ENCODE assay signal across 1 cellular context in the genomic region with DNA sequence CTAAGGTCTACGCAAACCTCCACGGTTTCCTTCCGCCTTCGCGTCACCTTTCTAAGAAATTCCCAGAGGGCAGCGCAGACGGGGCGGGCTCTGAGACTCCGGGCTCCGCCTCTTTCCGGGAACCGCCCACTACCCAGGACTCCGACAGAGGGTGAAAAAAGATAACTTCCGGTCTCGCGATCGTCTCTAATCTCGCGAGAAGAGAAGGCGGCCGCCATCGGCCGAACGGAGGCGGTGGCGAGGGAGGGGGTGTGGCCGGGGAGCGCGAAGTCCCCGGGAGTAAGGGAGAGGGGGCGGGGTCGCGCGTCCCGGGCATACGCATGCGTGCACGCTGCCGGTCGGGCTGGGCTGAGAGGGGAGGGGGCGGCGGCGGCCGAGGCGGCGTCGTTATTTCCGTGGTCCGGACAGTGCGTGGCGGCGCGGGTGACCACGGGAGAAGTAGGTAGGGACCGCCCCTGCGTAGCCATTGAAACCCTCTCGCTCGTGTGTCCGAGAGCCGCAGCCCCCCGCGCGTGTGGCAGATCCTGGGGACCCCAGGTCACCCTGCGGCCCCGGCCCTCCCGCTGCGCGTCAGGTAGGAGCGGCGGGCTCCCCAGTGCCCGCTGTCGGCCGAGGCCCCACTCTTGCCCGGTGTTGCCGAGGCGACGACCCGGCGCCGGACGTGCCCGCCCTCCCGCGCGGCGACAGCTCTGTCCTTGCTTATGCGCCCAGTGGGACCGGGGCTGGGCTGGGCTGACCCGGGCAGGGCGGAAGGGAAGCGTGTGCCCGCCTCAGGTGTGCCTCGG.
TF ChIP-seq lines count a peak whose summit lies in the region.

A gene (plus strand): TSS at position 315 of the 785 bp plus-strand sequence. CDS start 1,014 bp downstream, outside the sequence.

TF ChIP-seq in WTC11, 78 proteins besides CTCF, POLR2A, EP300 and RAD21 (continued from another document and continues in another):
- TF ChIP-seq, protein P1, sequence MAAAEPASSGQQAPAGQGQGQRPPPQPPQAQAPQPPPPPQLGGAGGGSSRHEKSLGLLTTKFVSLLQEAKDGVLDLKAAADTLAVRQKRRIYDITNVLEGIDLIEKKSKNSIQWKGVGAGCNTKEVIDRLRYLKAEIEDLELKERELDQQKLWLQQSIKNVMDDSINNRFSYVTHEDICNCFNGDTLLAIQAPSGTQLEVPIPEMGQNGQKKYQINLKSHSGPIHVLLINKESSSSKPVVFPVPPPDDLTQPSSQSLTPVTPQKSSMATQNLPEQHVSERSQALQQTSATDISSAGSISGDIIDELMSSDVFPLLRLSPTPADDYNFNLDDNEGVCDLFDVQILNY (CRISPR knock-in tag; IDR thresholded peaks at IDR 0.05), result no peak
- TF ChIP-seq, protein P2, sequence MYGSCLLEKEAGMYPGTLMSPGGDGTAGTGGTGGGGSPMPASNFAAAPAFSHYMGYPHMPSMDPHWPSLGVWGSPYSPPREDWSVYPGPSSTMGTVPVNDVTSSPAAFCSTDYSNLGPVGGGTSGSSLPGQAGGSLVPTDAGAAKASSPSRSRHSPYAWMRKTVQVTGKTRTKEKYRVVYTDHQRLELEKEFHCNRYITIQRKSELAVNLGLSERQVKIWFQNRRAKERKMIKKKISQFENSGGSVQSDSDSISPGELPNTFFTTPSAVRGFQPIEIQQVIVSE (CRISPR knock-in tag; IDR thresholded peaks at IDR 0.05; ENCODE audit: borderline replicate concordance), result no peak
- TF ChIP-seq, protein P3, sequence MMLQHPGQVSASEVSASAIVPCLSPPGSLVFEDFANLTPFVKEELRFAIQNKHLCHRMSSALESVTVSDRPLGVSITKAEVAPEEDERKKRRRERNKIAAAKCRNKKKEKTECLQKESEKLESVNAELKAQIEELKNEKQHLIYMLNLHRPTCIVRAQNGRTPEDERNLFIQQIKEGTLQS (CRISPR knock-in tag; conservative IDR thresholded peaks at IDR 0.05), result no peak
- TF ChIP-seq OVOL2 (CRISPR knock-in tag; IDR thresholded peaks at IDR 0.05; ENCODE audit: borderline replicate concordance) (no peak), ZNF138 (CRISPR knock-in tag; conservative IDR thresholded peaks at IDR 0.05) (no peak), NR1H2 (CRISPR knock-in tag; IDR thresholded peaks at IDR 0.05) (no peak), ZNF317 (CRISPR knock-in tag; IDR thresholded peaks at IDR 0.05; ENCODE audit: borderline replicate concordance, low read depth) (0 out of 2 replicates have a peak, but pooled peaks have one; percentile 51), TEAD1 (CRISPR knock-in tag; IDR thresholded peaks at IDR 0.05) (no peak), ETV6 (CRISPR knock-in tag; IDR thresholded peaks at IDR 0.05) (no peak; the same call in 1 of the 2 replicates), ZNF416 (CRISPR knock-in tag; IDR thresholded peaks at IDR 0.05) (no peak), SMAD4 (CRISPR knock-in tag; IDR thresholded peaks at IDR 0.05) (no peak), ZNF219 (CRISPR knock-in tag; IDR thresholded peaks at IDR 0.05; ENCODE audit: borderline replicate concordance) (no peak), HMGA2 (CRISPR knock-in tag; IDR thresholded peaks at IDR 0.05) (no peak), GRHL2 (CRISPR knock-in tag; IDR thresholded peaks at IDR 0.05; ENCODE audit: insufficient replicate concordance, severe bottlenecking) (no peak), ZNF232 (CRISPR knock-in tag; IDR thresholded peaks at IDR 0.05) (no peak), NR3C1 (CRISPR knock-in tag; conservative IDR thresholded peaks at IDR 0.05; ENCODE audit: low read depth) (0 out of 2 replicates have a peak, but pooled peaks have one; percentile 48)
- TF ChIP-seq, protein P4, sequence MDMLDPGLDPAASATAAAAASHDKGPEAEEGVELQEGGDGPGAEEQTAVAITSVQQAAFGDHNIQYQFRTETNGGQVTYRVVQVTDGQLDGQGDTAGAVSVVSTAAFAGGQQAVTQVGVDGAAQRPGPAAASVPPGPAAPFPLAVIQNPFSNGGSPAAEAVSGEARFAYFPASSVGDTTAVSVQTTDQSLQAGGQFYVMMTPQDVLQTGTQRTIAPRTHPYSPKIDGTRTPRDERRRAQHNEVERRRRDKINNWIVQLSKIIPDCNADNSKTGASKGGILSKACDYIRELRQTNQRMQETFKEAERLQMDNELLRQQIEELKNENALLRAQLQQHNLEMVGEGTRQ (CRISPR knock-in tag; IDR thresholded peaks at IDR 0.05), result no peak
- TF ChIP-seq, protein P5, sequence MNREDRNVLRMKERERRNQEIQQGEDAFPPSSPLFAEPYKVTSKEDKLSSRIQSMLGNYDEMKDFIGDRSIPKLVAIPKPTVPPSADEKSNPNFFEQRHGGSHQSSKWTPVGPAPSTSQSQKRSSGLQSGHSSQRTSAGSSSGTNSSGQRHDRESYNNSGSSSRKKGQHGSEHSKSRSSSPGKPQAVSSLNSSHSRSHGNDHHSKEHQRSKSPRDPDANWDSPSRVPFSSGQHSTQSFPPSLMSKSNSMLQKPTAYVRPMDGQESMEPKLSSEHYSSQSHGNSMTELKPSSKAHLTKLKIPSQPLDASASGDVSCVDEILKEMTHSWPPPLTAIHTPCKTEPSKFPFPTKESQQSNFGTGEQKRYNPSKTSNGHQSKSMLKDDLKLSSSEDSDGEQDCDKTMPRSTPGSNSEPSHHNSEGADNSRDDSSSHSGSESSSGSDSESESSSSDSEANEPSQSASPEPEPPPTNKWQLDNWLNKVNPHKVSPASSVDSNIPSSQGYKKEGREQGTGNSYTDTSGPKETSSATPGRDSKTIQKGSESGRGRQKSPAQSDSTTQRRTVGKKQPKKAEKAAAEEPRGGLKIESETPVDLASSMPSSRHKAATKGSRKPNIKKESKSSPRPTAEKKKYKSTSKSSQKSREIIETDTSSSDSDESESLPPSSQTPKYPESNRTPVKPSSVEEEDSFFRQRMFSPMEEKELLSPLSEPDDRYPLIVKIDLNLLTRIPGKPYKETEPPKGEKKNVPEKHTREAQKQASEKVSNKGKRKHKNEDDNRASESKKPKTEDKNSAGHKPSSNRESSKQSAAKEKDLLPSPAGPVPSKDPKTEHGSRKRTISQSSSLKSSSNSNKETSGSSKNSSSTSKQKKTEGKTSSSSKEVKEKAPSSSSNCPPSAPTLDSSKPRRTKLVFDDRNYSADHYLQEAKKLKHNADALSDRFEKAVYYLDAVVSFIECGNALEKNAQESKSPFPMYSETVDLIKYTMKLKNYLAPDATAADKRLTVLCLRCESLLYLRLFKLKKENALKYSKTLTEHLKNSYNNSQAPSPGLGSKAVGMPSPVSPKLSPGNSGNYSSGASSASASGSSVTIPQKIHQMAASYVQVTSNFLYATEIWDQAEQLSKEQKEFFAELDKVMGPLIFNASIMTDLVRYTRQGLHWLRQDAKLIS (CRISPR knock-in tag; IDR thresholded peaks at IDR 0.05; ENCODE audit: borderline replicate concordance), result no peak
- TF ChIP-seq, protein P6, sequence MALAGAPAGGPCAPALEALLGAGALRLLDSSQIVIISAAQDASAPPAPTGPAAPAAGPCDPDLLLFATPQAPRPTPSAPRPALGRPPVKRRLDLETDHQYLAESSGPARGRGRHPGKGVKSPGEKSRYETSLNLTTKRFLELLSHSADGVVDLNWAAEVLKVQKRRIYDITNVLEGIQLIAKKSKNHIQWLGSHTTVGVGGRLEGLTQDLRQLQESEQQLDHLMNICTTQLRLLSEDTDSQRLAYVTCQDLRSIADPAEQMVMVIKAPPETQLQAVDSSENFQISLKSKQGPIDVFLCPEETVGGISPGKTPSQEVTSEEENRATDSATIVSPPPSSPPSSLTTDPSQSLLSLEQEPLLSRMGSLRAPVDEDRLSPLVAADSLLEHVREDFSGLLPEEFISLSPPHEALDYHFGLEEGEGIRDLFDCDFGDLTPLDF (CRISPR knock-in tag; IDR thresholded peaks at IDR 0.05), result no peak
- TF ChIP-seq, protein P7, sequence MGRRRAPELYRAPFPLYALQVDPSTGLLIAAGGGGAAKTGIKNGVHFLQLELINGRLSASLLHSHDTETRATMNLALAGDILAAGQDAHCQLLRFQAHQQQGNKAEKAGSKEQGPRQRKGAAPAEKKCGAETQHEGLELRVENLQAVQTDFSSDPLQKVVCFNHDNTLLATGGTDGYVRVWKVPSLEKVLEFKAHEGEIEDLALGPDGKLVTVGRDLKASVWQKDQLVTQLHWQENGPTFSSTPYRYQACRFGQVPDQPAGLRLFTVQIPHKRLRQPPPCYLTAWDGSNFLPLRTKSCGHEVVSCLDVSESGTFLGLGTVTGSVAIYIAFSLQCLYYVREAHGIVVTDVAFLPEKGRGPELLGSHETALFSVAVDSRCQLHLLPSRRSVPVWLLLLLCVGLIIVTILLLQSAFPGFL (CRISPR knock-in tag; IDR thresholded peaks at IDR 0.05; ENCODE audit: borderline replicate concordance), result no peak
- TF ChIP-seq, protein P8, sequence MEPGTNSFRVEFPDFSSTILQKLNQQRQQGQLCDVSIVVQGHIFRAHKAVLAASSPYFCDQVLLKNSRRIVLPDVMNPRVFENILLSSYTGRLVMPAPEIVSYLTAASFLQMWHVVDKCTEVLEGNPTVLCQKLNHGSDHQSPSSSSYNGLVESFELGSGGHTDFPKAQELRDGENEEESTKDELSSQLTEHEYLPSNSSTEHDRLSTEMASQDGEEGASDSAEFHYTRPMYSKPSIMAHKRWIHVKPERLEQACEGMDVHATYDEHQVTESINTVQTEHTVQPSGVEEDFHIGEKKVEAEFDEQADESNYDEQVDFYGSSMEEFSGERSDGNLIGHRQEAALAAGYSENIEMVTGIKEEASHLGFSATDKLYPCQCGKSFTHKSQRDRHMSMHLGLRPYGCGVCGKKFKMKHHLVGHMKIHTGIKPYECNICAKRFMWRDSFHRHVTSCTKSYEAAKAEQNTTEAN (CRISPR knock-in tag; IDR thresholded peaks at IDR 0.05), result peak; percentile 63; the same call in 1 of the 2 replicates
- TF ChIP-seq, protein P9, sequence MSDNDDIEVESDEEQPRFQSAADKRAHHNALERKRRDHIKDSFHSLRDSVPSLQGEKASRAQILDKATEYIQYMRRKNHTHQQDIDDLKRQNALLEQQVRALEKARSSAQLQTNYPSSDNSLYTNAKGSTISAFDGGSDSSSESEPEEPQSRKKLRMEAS (CRISPR knock-in tag; IDR thresholded peaks at IDR 0.05), result peak; percentile 58; the same call in 1 of the 2 replicates
- TF ChIP-seq, protein P10, sequence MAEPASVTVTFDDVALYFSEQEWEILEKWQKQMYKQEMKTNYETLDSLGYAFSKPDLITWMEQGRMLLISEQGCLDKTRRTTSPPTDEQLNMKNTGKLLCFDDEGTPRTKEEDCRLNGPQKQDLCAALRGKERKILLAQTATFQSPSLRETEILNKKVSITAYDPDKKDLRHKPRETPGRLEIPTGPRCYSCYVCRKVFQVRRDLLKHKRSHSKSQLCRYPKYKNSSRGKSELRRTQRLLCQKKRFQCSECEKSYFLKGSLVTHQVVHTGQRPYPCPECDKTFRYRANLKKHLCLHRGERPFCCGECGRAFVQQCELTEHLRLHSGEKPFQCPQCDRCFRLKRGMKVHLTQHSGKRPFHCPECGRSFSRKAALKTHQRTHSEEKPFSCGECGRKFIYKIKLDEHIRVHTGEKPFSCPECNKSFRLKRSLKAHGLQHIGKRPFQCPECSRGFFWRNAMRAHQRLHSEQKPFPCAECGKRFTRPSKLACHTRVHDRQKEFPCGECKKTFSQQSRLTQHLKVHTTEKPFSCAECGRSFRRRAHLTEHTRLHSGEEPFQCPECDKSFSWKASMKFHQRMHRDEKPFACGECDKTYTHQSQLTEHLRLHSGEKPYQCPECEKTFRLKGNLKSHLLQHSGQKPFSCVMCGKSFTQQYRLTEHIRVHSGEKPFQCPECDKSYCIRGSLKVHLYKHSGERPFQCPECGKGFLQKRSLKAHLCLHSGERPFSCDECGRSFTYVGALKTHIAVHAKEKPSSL (CRISPR knock-in tag; conservative IDR thresholded peaks at IDR 0.05), result no peak
- TF ChIP-seq, protein P11, sequence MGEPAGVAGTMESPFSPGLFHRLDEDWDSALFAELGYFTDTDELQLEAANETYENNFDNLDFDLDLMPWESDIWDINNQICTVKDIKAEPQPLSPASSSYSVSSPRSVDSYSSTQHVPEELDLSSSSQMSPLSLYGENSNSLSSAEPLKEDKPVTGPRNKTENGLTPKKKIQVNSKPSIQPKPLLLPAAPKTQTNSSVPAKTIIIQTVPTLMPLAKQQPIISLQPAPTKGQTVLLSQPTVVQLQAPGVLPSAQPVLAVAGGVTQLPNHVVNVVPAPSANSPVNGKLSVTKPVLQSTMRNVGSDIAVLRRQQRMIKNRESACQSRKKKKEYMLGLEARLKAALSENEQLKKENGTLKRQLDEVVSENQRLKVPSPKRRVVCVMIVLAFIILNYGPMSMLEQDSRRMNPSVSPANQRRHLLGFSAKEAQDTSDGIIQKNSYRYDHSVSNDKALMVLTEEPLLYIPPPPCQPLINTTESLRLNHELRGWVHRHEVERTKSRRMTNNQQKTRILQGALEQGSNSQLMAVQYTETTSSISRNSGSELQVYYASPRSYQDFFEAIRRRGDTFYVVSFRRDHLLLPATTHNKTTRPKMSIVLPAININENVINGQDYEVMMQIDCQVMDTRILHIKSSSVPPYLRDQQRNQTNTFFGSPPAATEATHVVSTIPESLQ (CRISPR knock-in tag; IDR thresholded peaks at IDR 0.05), result no peak
- TF ChIP-seq, protein P12, sequence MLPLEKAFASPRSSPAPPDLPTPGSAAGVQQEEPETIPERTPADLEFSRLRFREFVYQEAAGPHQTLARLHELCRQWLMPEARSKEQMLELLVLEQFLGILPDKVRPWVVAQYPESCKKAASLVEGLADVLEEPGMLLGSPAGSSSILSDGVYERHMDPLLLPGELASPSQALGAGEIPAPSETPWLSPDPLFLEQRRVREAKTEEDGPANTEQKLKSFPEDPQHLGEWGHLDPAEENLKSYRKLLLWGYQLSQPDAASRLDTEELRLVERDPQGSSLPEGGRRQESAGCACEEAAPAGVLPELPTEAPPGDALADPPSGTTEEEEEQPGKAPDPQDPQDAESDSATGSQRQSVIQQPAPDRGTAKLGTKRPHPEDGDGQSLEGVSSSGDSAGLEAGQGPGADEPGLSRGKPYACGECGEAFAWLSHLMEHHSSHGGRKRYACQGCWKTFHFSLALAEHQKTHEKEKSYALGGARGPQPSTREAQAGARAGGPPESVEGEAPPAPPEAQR (CRISPR knock-in tag; IDR thresholded peaks at IDR 0.05), result no peak
- TF ChIP-seq, protein P13, sequence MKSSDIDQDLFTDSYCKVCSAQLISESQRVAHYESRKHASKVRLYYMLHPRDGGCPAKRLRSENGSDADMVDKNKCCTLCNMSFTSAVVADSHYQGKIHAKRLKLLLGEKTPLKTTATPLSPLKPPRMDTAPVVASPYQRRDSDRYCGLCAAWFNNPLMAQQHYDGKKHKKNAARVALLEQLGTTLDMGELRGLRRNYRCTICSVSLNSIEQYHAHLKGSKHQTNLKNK (CRISPR knock-in tag; IDR thresholded peaks at IDR 0.05), result no peak
- TF ChIP-seq, protein P14, sequence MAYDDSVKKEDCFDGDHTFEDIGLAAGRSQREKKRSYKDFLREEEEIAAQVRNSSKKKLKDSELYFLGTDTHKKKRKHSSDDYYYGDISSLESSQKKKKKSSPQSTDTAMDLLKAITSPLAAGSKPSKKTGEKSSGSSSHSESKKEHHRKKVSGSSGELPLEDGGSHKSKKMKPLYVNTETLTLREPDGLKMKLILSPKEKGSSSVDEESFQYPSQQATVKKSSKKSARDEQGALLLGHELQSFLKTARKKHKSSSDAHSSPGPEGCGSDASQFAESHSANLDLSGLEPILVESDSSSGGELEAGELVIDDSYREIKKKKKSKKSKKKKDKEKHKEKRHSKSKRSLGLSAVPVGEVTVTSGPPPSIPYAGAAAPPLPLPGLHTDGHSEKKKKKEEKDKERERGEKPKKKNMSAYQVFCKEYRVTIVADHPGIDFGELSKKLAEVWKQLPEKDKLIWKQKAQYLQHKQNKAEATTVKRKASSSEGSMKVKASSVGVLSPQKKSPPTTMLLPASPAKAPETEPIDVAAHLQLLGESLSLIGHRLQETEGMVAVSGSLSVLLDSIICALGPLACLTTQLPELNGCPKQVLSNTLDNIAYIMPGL (CRISPR knock-in tag; IDR thresholded peaks at IDR 0.05), result peak; percentile 85
